Comparison of ENCODE assay signal across 8 cellular contexts in genomic region chr6:128519931-128520435, GRCh38. TPM values are rescaled to one million over a fixed set of nuclear protein-coding genes. Genes with fewer than 3 reads are reported as not detected.
A peak's percentile ranks its signal among the peaks of the same experiment; 100 is the strongest.
DNase-seq lines count a peak whose midpoint lies in the region; ATAC-seq and TF ChIP-seq lines count a peak whose summit lies in the region.

No MANE protein-coding gene starts in this region.

- H3K36me3 ChIP-seq in neuron (ENCODE audit: insufficient read depth, low read length) (no peaks in the 10 kb centered on the region), tibial artery (no peaks in the 10 kb centered on the region)

- peak; percentile 14 for DNase-seq in GM10248 (ENCODE audit: extremely low spot score)
- DNase-seq in H4 (ENCODE audit: low spot score), result peak; percentile 17
- DNase-seq in NCI-H1694 (lab: John Stamatoyannopoulos, UW), result peak; percentile 33
- peak; percentile 40 for DNase-seq in activated T-cell treated with anti-CD3 and anti-CD28 coated beads, Interleukin-2, amount 50 U/mL, for 72 hours
- peak; percentile 68 for DNase-seq in fibroblast of the aortic adventitia (ENCODE audit: low read depth)
- DNase-seq in tibial artery, result peak; percentile 52 to 80
- DNase-seq in NOMO-1 treated with dmso at 0.1 percent for 144 hours (lab: John Stamatoyannopoulos, UW; ENCODE audit: unreplicated experiment), result no peak

- POLR2A ChIA-PET in GM10248 (lab: Yijun Ruan, JAX), result no interaction called here

- H3K4me3 ChIP-seq in fibroblast of the aortic adventitia (ENCODE audit: low read depth, low read length) (peak overlapping the region; percentile 98), neuron (ENCODE audit: low read length) (peak overlapping the region; percentile 97), tibial artery (peak overlapping the region; percentile 86 to 92)

- H3K4me1 ChIP-seq in neuron (ENCODE audit: insufficient read depth, low read length) (peaks cover 39% of the 10 kb centered on the region), tibial artery (peaks cover 0 to 43% (median 18%) of the 10 kb centered on the region in 4 donors)

- peak overlapping the region; percentile 88 to 95 for H3K4me3 Mint-ChIP-seq in activated T-cell treated with anti-CD3 and anti-CD28 coated beads, Interleukin-2, amount 50 U/mL, for 72 hours

- peak overlapping the region; percentile 93 for H2AFZ ChIP-seq in neuron (ENCODE audit: low read depth, low read length)

- CTCF ChIA-PET in GM10248 (lab: Yijun Ruan, JAX), result interaction anchor here (1.0 to 1.7 kb wide), 3 partner anchors 9 to 29 kb away, joined by 3 to 4 read pairs (median 3); no protein-coding TSS in a partner anchor

- H3K27ac Mint-ChIP-seq in activated T-cell treated with anti-CD3 and anti-CD28 coated beads, Interleukin-2, amount 50 U/mL, for 72 hours, result peak overlapping the region; percentile 58

- ATAC-seq in activated T-cell treated with anti-CD3 and anti-CD28 coated beads, Interleukin-2, amount 50 U/mL, for 72 hours (replicated peaks in 1 of 2), result peak; percentile 40 to 45

- H3K9me3 Mint-ChIP-seq in activated T-cell treated with anti-CD3 and anti-CD28 coated beads, Interleukin-2, amount 50 U/mL, for 72 hours, result no peaks in the 10 kb centered on the region

- peaks cover 0 to 2% of the 10 kb centered on the region in 2 donors for H3K36me3 Mint-ChIP-seq in activated T-cell treated with anti-CD3 and anti-CD28 coated beads, Interleukin-2, amount 50 U/mL, for 72 hours (ENCODE audit: insufficient read depth in 2 of 2)

- peak overlapping the region; percentile 98 for H3K27ac ChIP-seq in tibial artery

- H3K27me3 ChIP-seq in neuron (ENCODE audit: insufficient read depth, low read length) (no peaks in the 10 kb centered on the region), tibial artery (no peaks in the 10 kb centered on the region)

- intact Hi-C loops in tibial artery (cut with DNase I; ENCODE audit: low total_unique reads), result no loop called here

- TF ChIP-seq CTCF in GM10248 (IDR thresholded peaks at IDR 0.05; ENCODE audit: control extremely low read depth, extremely low read depth, low read depth, missing control alignments) (no peak), fibroblast of the aortic adventitia (IDR thresholded peaks at IDR 0.05; ENCODE audit: insufficient read depth, low read length) (no peak), tibial artery (IDR thresholded peaks at IDR 0.05) (no peak)

- peaks cover 27% of the 10 kb centered on the region for H3K4me1 Mint-ChIP-seq in activated T-cell treated with anti-CD3 and anti-CD28 coated beads, Interleukin-2, amount 50 U/mL, for 72 hours (ENCODE audit: low read depth)

- H3K9me3 ChIP-seq in neuron (ENCODE audit: low read length), result no peaks in the 10 kb centered on the region
- no peaks in the 10 kb centered on the region for H3K9me3 ChIP-seq in tibial artery

- H3K27me3 Mint-ChIP-seq in activated T-cell treated with anti-CD3 and anti-CD28 coated beads, Interleukin-2, amount 50 U/mL, for 72 hours (ENCODE audit: low read depth), result peaks cover 38% of the 10 kb centered on the region

RNA-seq across cellular contexts. Expression of gene PTPRK, which starts 0.4 kb away (rescaled TPM):
- total RNA-seq in H4 (2014; rRNA removed; shearing (Covaris generic)), result 20.7 and 24.4 TPM in 2 replicates
- 1 to 10 TPM; 3.8 to 6.4 TPM for total RNA-seq in activated T-cell treated with anti-CD3 and anti-CD28 coated beads, Interleukin-2, amount 50 U/mL, for 72 hours
- 27.1 and 70.2 TPM in 2 replicates for total RNA-seq in fibroblast of the aortic adventitia (ENCODE audit: low replicate concordance)
